Comparison of ENCODE assay signal across 19 cellular contexts in the genomic region with DNA sequence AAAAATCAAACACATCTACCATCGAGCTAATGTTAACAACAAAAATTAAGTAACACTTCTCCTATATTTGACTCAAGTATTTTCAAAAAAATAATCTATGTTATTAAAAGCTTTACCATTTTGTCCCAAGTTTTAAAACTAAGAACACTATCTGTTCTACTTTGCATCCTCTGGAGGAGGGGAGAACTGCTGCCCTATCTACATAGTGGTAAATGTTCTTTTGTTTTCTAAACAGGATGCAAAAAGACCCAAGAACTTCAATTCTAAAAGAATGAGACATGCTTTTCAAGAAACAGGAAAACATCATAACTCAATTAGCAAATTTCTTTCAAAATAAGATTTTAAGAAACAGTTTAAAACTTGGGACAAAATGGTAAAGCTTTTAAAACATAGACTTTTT. TPM values are rescaled to one million over a fixed set of nuclear protein-coding genes. Genes with fewer than 3 reads are reported as not detected.
DNase-seq lines count a peak whose midpoint lies in the region; ATAC-seq and TF ChIP-seq lines count a peak whose summit lies in the region.
"Had no signal": no experiment of that assay in that cellular context is flagged by ENCODE, and none has a peak within 500 bp of the region (broad histone marks: within the 10 kb centered on the region; RNA-seq: fewer than 3 reads in every experiment).

No MANE protein-coding gene starts in this region.

- POLR2A ChIA-PET in WTC11 (lab: Charles Lee), result interaction anchor here (0.7 kb wide), 1 partner anchor 313 kb away, joined by 5 read pairs; no protein-coding TSS in a partner anchor

- ATAC-seq in WTC11 (peak; percentile 51), left cardiac atrium (no peak), GM19397 (IDR thresholded peaks at IDR 0.05; ENCODE audit: unreplicated experiment) (no peak)
- ATAC-seq: GM12878, HepG2 had no signal

- no peak overlapping the region for H3K4me3 Mint-ChIP-seq in WTC11
- no peak overlapping the region for H3K4me3 Mint-ChIP-seq in activated T-helper 2 cell treated with anti-CD3 and anti-CD28 coated beads, Interferon-gamma antibody, Interleukin-2, Interleukin-4, amounts not matched to agents 10 μg/mL and 5 μg/mL and 100 μg/mL, durations not matched to agents 14 hours and 24 hours and 36 hours (ENCODE audit: low read depth)
- H3K4me3 Mint-ChIP-seq: B cell; CD4-positive, alpha-beta T cell had no signal

- H3K27me3 ChIP-seq in HUES6 (ENCODE audit: control insufficient read depth, insufficient read depth, low read length), result no peaks in the 10 kb centered on the region
- no peaks in the 10 kb centered on the region for H3K27me3 ChIP-seq in stomach smooth muscle (ENCODE audit: control insufficient read depth in 1 of 2, insufficient read depth in 2 of 2, low read length in 2 of 2)

- 0 out of 2 replicates have a peak, but pooled peaks cover 4% of the 10 kb centered on the region for H3K9me3 Mint-ChIP-seq in WTC11
- H3K9me3 Mint-ChIP-seq in activated T-helper 2 cell treated with anti-CD3 and anti-CD28 coated beads, Interferon-gamma antibody, Interleukin-2, Interleukin-4, amounts not matched to agents 10 μg/mL and 5 μg/mL and 100 μg/mL, durations not matched to agents 14 hours and 24 hours and 36 hours, result no peaks in the 10 kb centered on the region
- H3K9me3 Mint-ChIP-seq: CD4-positive, alpha-beta T cell had no signal

- no peaks in the 10 kb centered on the region for H3K36me3 Mint-ChIP-seq in WTC11
- H3K36me3 Mint-ChIP-seq in activated T-helper 2 cell treated with anti-CD3 and anti-CD28 coated beads, Interferon-gamma antibody, Interleukin-2, Interleukin-4, amounts not matched to agents 10 μg/mL and 5 μg/mL and 100 μg/mL, durations not matched to agents 14 hours and 24 hours and 36 hours (ENCODE audit: low read depth), result no peaks in the 10 kb centered on the region

- peaks cover 22% of the 10 kb centered on the region for H3K4me1 ChIP-seq in HUES6 (ENCODE audit: control insufficient read depth, insufficient read depth, low read length)
- peaks cover 4% of the 10 kb centered on the region for H3K4me1 ChIP-seq in stomach smooth muscle (ENCODE audit: control insufficient read depth, insufficient read depth, low read length)

- H3K27ac ChIP-seq in HUES6 (ENCODE audit: low read depth, low read length), result 0 out of 2 replicates have a peak overlapping the region, but pooled peaks have one; percentile 35
- H3K27ac ChIP-seq in stomach smooth muscle (ENCODE audit: low read length), result peak overlapping the region; percentile 82
- H3K27ac ChIP-seq: GM23248 had no signal

- no peak overlapping the region for H3K4me3 ChIP-seq in HUES6 (ENCODE audit: low read depth, low read length)
- no peak overlapping the region for H3K4me3 ChIP-seq in stomach smooth muscle (ENCODE audit: low read length in 2 of 2)
- H3K4me3 ChIP-seq: GM12878, GM23248 had no signal

- H3K9me3 ChIP-seq in HUES6 (ENCODE audit: control insufficient read depth, insufficient read depth, low read depth, low read length), result no peaks in the 10 kb centered on the region
- no peaks in the 10 kb centered on the region for H3K9me3 ChIP-seq in stomach smooth muscle (ENCODE audit: control insufficient read depth in 2 of 2, low read length in 2 of 2)

- no peaks in the 10 kb centered on the region for H3K27me3 Mint-ChIP-seq in WTC11 (ENCODE audit: low read depth)
- H3K27me3 Mint-ChIP-seq in activated T-helper 2 cell treated with anti-CD3 and anti-CD28 coated beads, Interferon-gamma antibody, Interleukin-2, Interleukin-4, amounts not matched to agents 10 μg/mL and 5 μg/mL and 100 μg/mL, durations not matched to agents 14 hours and 24 hours and 36 hours (ENCODE audit: low read depth), result peaks cover 11% of the 10 kb centered on the region

- DNase-seq in WTC11 (ENCODE audit: low spot score), result no peak
- peak; percentile 21 for DNase-seq in iPS-NIHi7 (ENCODE audit: extremely low spot score)
- DNase-seq in left cardiac atrium, result no peak
- DNase-seq in activated T-helper 2 cell treated with anti-CD3 and anti-CD28 coated beads, Interferon-gamma antibody, Interleukin-2, Interleukin-4, amounts not matched to agents 10 μg/mL and 5 μg/mL and 100 μg/mL, durations not matched to agents 14 hours and 24 hours and 36 hours (ENCODE audit: low spot score), result no peak
- DNase-seq: 8988T; C1 segment of cervical spinal cord; Calu3; CD4-positive, alpha-beta T cell; DMS 273 treated with DMSO at 0.1 percent for 48 hours; GM23248; H7 had no signal

- peaks cover 25% of the 10 kb centered on the region for H3K4me1 Mint-ChIP-seq in WTC11
- H3K4me1 Mint-ChIP-seq in activated T-helper 2 cell treated with anti-CD3 and anti-CD28 coated beads, Interferon-gamma antibody, Interleukin-2, Interleukin-4, amounts not matched to agents 10 μg/mL and 5 μg/mL and 100 μg/mL, durations not matched to agents 14 hours and 24 hours and 36 hours (ENCODE audit: low read depth), result peaks cover 11% of the 10 kb centered on the region

- H3K27ac Mint-ChIP-seq in WTC11, result no peak overlapping the region
- H3K27ac Mint-ChIP-seq in activated T-helper 2 cell treated with anti-CD3 and anti-CD28 coated beads, Interferon-gamma antibody, Interleukin-2, Interleukin-4, amounts not matched to agents 10 μg/mL and 5 μg/mL and 100 μg/mL, durations not matched to agents 14 hours and 24 hours and 36 hours, result no peak overlapping the region
- H3K27ac Mint-ChIP-seq: B cell; CD4-positive, alpha-beta T cell had no signal

- H3K36me3 ChIP-seq in HUES6 (ENCODE audit: control insufficient read depth, insufficient read depth, low read length), result no peaks in the 10 kb centered on the region
- H3K36me3 ChIP-seq in stomach smooth muscle (ENCODE audit: control insufficient read depth in 2 of 2, insufficient read depth in 2 of 2, low read length in 2 of 2), result no peaks in the 10 kb centered on the region

- CTCF ChIA-PET in WTC11 (lab: Charles Lee), result interaction anchor here (0.6 to 1.8 kb wide), 2 partner anchors 87 to 223 kb away, joined by 3 to 8 read pairs; no protein-coding TSS in a partner anchor

- TF ChIP-seq CTCF in WTC11 (IDR thresholded peaks at IDR 0.05), result no peak

- intact Hi-C loops in left cardiac atrium (cut with DNase I), result no loop called here
- intact Hi-C loops in activated T-helper 2 cell treated with anti-CD3 and anti-CD28 coated beads, Interferon-gamma antibody, Interleukin-2, Interleukin-4, amounts not matched to agents 10 μg/mL and 5 μg/mL and 100 μg/mL, durations not matched to agents 14 hours and 24 hours and 36 hours (cut with micrococcal nuclease), result no loop called here

- H3K9ac ChIP-seq in HUES6 (ENCODE audit: low read length) (no peak overlapping the region), stomach smooth muscle (ENCODE audit: low read length in 2 of 2) (no peak overlapping the region)
- H3K9ac ChIP-seq: GM23248 had no signal

TF ChIP-seq in WTC11, 78 proteins besides CTCF, POLR2A, EP300 and RAD21:
- TF ChIP-seq, protein P1, sequence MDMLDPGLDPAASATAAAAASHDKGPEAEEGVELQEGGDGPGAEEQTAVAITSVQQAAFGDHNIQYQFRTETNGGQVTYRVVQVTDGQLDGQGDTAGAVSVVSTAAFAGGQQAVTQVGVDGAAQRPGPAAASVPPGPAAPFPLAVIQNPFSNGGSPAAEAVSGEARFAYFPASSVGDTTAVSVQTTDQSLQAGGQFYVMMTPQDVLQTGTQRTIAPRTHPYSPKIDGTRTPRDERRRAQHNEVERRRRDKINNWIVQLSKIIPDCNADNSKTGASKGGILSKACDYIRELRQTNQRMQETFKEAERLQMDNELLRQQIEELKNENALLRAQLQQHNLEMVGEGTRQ (CRISPR knock-in tag; IDR thresholded peaks at IDR 0.05), result no peak

RNA-seq across cellular contexts. Expression of a gene that starts 14.8 kb away (rescaled TPM):
- total RNA-seq in WTC11 (2021) (0.28 to 0.44 TPM (median 0.30 TPM) in 3 replicates), left cardiac atrium (not detected)
- total RNA-seq in activated T-helper 2 cell treated with anti-CD3 and anti-CD28 coated beads, Interferon-gamma antibody, Interleukin-2, Interleukin-4, amounts not matched to agents 10 μg/mL and 5 μg/mL and 100 μg/mL, durations not matched to agents 14 hours and 24 hours and 36 hours, result not detected in 2 replicates
- total RNA-seq: B cell; Calu3; CD4-positive, alpha-beta T cell; Daoy; GM23248; H7; HT-29 had no signal

RNA-seq across cellular contexts. Expression of a gene that starts 44.3 kb away (rescaled TPM):
- total RNA-seq in WTC11 (2021) (26.1 to 29.8 TPM (median 26.3 TPM) in 3 replicates), left cardiac atrium (10 to 100 TPM; 17.8 to 21.2 TPM)
- total RNA-seq in activated T-helper 2 cell treated with anti-CD3 and anti-CD28 coated beads, Interferon-gamma antibody, Interleukin-2, Interleukin-4, amounts not matched to agents 10 μg/mL and 5 μg/mL and 100 μg/mL, durations not matched to agents 14 hours and 24 hours and 36 hours, result 39.1 and 43.7 TPM in 2 replicates
